ENCODE assay signal across 8 cellular contexts in the genomic region with DNA sequence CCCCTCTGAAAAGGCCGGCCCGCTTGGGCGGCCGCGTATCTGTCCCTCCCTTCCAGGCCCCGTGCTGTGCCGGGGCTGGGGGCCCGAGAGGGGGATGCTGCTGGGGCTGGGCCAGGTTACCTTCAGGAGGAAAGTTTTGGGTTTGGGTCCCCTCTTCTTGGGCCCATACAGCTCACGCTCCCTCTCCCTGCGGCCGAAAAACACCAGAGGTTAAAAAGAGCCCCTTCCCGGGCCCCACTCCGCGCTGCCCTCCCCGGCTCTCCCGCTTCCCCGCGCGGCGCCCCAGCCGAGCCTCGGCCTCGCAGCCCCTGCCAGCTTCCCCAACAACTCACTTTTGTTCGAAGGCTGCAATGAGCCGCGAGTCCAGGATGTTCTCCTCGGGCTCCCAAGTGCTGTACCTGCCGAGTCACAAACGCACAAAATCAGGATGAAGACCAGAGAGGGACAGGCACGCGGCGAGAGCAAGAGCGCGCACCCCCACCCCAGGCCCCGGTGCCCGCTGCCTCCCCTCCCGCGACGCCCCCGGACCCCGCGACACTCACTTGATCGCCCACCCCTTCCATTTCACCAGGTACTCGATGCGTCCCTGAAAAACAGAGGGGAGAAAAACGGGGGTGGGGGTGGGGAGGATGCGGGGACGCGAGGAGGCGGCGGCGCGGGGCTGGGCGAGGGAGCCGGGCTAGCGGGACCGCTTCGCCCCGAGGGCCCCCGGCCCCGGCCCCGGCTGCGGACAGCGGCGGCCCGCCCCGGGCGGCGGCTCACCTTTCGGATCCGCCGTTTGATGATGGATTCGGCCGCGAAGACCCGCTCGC. TPM values are rescaled to one million over a fixed set of nuclear protein-coding genes. Genes with fewer than 3 reads are reported as not detected.
DNase-seq lines count a peak whose midpoint lies in the region; ATAC-seq and TF ChIP-seq lines count a peak whose summit lies in the region.

No MANE protein-coding gene starts in this region.

- H3K4me1 ChIP-seq in endodermal cell (ENCODE audit: control insufficient read depth, insufficient read depth, low read length) (peaks cover 6% of the 10 kb centered on the region), mucosa of rectum (ENCODE audit: control insufficient read depth in 2 of 2, insufficient read depth in 2 of 2, low read length in 2 of 2) (peaks cover 19 to 26% of the 10 kb centered on the region in 2 donors), upper lobe of left lung (peaks cover 29 to 35% (median 33%) of the 10 kb centered on the region in 4 donors)

- WGBS in endodermal cell (ENCODE audit: insufficient coverage in 1 of 2, insufficient read length in 1 of 2), 2 experiments, result 0 to 1% methylated on average over 1 to 72 of the region's 77 CpGs
- WGBS in upper lobe of left lung, 2 donors, result 1 to 2% methylated on average over 19 to 41 of the region's 77 CpGs

- ATAC-seq in HG02973 (IDR thresholded peaks at IDR 0.05; ENCODE audit: unreplicated experiment) (peak; percentile 17), WTC11 (peak; percentile 3; the same call in 1 of the 2 replicates), upper lobe of left lung (ENCODE audit: low FRiP score in 2 of 2) (peak in 1 of 2 donors; percentile 0)

- no peak for TF ChIP-seq EP300 in upper lobe of left lung (IDR thresholded peaks at IDR 0.05)

- POLR2A ChIA-PET in WTC11 (lab: Charles Lee), result interaction anchor here (0.5 to 1.0 kb wide), 2 partner anchors 68 to 281 kb away, joined by 3 read pairs; partner anchors contain the start of gene CBX7

- TF ChIP-seq POLR2A in upper lobe of left lung (IDR thresholded peaks at IDR 0.05), result peak in 2 of 4 donors; percentile 23 to 60

- in situ Hi-C loops in GM13977 (cut with MboI; ENCODE audit: low pct_unique_long_range_greater_than_20kb, low sequenced_read_pairs, unreplicated experiment), result no loop called here

- H3K9me3 ChIP-seq in endodermal cell (ENCODE audit: control insufficient read depth, low read length) (no peaks in the 10 kb centered on the region), mucosa of rectum (ENCODE audit: control insufficient read depth in 2 of 2, low read length in 2 of 2) (no peaks in the 10 kb centered on the region), upper lobe of left lung (no peaks in the 10 kb centered on the region)

- H3K9me3 Mint-ChIP-seq in WTC11, result no peaks in the 10 kb centered on the region
- no peaks in the 10 kb centered on the region for H3K9me3 Mint-ChIP-seq in endodermal cell

- peaks cover 23% of the 10 kb centered on the region for H3K36me3 ChIP-seq in endodermal cell (ENCODE audit: control insufficient read depth, insufficient read depth, low read length)
- no peaks in the 10 kb centered on the region for H3K36me3 ChIP-seq in mucosa of rectum (ENCODE audit: control insufficient read depth in 2 of 2, insufficient read depth in 2 of 2, low read length in 2 of 2)
- H3K36me3 ChIP-seq in upper lobe of left lung, result peaks cover 3 to 29% (median 10%) of the 10 kb centered on the region in 4 donors

- peak overlapping the region; percentile 82 for H3K4me3 ChIP-seq in endodermal cell (ENCODE audit: low read length)
- H3K4me3 ChIP-seq in mucosa of rectum (ENCODE audit: low read length in 2 of 2), result peak overlapping the region; percentile 69 to 72
- H3K4me3 ChIP-seq in upper lobe of left lung, result peak overlapping the region; percentile 75 to 95 (median 80)

- TF ChIP-seq CTCF in GM13977 (IDR thresholded peaks at IDR 0.05; ENCODE audit: extremely low read depth, insufficient read depth, missing control alignments) (no peak), WTC11 (IDR thresholded peaks at IDR 0.05) (no peak), endodermal cell (conservative IDR thresholded peaks at IDR 0.05) (no peak), upper lobe of left lung (IDR thresholded peaks at IDR 0.05) (no peak)

- H3K4me1 Mint-ChIP-seq in WTC11 (peaks cover 46% of the 10 kb centered on the region), endodermal cell (peaks cover 16% of the 10 kb centered on the region)

- H3K4me3 Mint-ChIP-seq in WTC11 (peak overlapping the region; percentile 86), endodermal cell (peak overlapping the region; percentile 86)

- H3K27ac ChIP-seq in endodermal cell (ENCODE audit: low read depth, low read length), result no peak overlapping the region
- H3K27ac ChIP-seq in mucosa of rectum (ENCODE audit: low read depth in 2 of 2, low read length in 2 of 2), result peak overlapping the region; percentile 60 to 71
- peak overlapping the region; percentile 88 to 99 (median 95) for H3K27ac ChIP-seq in upper lobe of left lung

- CTCF ChIA-PET in WTC11 (lab: Charles Lee), result interaction anchor here (0.6 to 5.4 kb wide), 16 partner anchors 12 to 278 kb away, joined by 3 to 67 read pairs (median 10); partner anchors contain the start of gene NPTXR

- peaks cover 13% of the 10 kb centered on the region; the same call in 1 of the 2 replicates for H3K36me3 Mint-ChIP-seq in WTC11
- H3K36me3 Mint-ChIP-seq in endodermal cell (ENCODE audit: low read depth), result no peaks in the 10 kb centered on the region

- H3K9ac ChIP-seq in endodermal cell (ENCODE audit: extremely low read depth, low read length, poor library complexity, severe bottlenecking) (peak overlapping the region; percentile 23), mucosa of rectum (ENCODE audit: low read depth in 1 of 2, low read length in 2 of 2) (peak overlapping the region; percentile 45 to 52)

- DNase-seq in GM13977 (ENCODE audit: low spot score), result peak; percentile 56
- no peak for DNase-seq in WTC11 (ENCODE audit: low spot score)
- DNase-seq in endodermal cell, result peak; percentile 74
- DNase-seq in upper lobe of left lung, result peak in 1 of 2 donors; percentile 88
- no peak for DNase-seq in NCI-H510A treated with DMSO at 0.1 percent for 48 hours (lab: John Stamatoyannopoulos, UW)
- DNase-seq in COLO829 (ENCODE audit: low spot score), result no peak

- peaks cover 6% of the 10 kb centered on the region for H3K27me3 ChIP-seq in endodermal cell (ENCODE audit: control insufficient read depth, insufficient read depth, low read length, poor library complexity, severe bottlenecking)
- H3K27me3 ChIP-seq in mucosa of rectum (ENCODE audit: control insufficient read depth in 2 of 2, insufficient read depth in 2 of 2, low read length in 2 of 2), result peaks cover 10 to 28% of the 10 kb centered on the region in 2 donors
- H3K27me3 ChIP-seq in upper lobe of left lung, result no peaks in the 10 kb centered on the region

- H3K27ac Mint-ChIP-seq in WTC11 (no peak overlapping the region), endodermal cell (no peak overlapping the region)

- peaks cover 7% of the 10 kb centered on the region for H3K27me3 Mint-ChIP-seq in WTC11 (ENCODE audit: low read depth)
- H3K27me3 Mint-ChIP-seq in endodermal cell (ENCODE audit: insufficient read depth), result peaks cover 48% of the 10 kb centered on the region

TF ChIP-seq in WTC11, 78 proteins besides CTCF, POLR2A, EP300 and RAD21 (continues in another document):
- TF ChIP-seq PRRX2 (CRISPR knock-in tag; IDR thresholded peaks at IDR 0.05) (no peak), RORB (CRISPR knock-in tag; IDR thresholded peaks at IDR 0.05) (no peak), ATF1 (CRISPR knock-in tag; IDR thresholded peaks at IDR 0.05) (no peak), E2F4 (CRISPR knock-in tag; IDR thresholded peaks at IDR 0.05; ENCODE audit: borderline replicate concordance, low read depth) (no peak)
- TF ChIP-seq, protein P1, sequence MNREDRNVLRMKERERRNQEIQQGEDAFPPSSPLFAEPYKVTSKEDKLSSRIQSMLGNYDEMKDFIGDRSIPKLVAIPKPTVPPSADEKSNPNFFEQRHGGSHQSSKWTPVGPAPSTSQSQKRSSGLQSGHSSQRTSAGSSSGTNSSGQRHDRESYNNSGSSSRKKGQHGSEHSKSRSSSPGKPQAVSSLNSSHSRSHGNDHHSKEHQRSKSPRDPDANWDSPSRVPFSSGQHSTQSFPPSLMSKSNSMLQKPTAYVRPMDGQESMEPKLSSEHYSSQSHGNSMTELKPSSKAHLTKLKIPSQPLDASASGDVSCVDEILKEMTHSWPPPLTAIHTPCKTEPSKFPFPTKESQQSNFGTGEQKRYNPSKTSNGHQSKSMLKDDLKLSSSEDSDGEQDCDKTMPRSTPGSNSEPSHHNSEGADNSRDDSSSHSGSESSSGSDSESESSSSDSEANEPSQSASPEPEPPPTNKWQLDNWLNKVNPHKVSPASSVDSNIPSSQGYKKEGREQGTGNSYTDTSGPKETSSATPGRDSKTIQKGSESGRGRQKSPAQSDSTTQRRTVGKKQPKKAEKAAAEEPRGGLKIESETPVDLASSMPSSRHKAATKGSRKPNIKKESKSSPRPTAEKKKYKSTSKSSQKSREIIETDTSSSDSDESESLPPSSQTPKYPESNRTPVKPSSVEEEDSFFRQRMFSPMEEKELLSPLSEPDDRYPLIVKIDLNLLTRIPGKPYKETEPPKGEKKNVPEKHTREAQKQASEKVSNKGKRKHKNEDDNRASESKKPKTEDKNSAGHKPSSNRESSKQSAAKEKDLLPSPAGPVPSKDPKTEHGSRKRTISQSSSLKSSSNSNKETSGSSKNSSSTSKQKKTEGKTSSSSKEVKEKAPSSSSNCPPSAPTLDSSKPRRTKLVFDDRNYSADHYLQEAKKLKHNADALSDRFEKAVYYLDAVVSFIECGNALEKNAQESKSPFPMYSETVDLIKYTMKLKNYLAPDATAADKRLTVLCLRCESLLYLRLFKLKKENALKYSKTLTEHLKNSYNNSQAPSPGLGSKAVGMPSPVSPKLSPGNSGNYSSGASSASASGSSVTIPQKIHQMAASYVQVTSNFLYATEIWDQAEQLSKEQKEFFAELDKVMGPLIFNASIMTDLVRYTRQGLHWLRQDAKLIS (CRISPR knock-in tag; IDR thresholded peaks at IDR 0.05; ENCODE audit: borderline replicate concordance), result no peak

RNA-seq across cellular contexts. Expression of gene CBX6, which starts 0.5 kb away (rescaled TPM):
- total RNA-seq in WTC11 (2021) (21.5 to 27.0 TPM (median 23.8 TPM) in 3 replicates), endodermal cell (10 to 100 TPM; 12.8 to 28.2 TPM), upper lobe of left lung (10 to 100 TPM; 30.4 to 74.9 (median 45.4) TPM)
- polyA plus RNA-seq in endodermal cell (2013, experiment 1 of 2), result 18.6 TPM
- polyA plus RNA-seq in endodermal cell (2013, experiment 2 of 2), result 18.3 TPM

RNA-seq across cellular contexts. Expression of gene NPTXR, which starts 27.7 kb away (rescaled TPM):
- 10.4 to 11.2 TPM (median 10.6 TPM) in 3 replicates for total RNA-seq in WTC11 (2021)
- total RNA-seq in endodermal cell, result 1 to 10 TPM; 2.1 to 2.5 TPM
- polyA plus RNA-seq in endodermal cell (2013, experiment 1 of 2), result 3.2 TPM
- 2.6 TPM for polyA plus RNA-seq in endodermal cell (2013, experiment 2 of 2)
- total RNA-seq in upper lobe of left lung, result 1 to 10 TPM in 5 of 6 donors, not detected in 1; 1.4 to 6.6 (median 3.0) TPM

Comparison
In these comparisons a context has a peak if more than half of its experiments do, and no peak if none do; other contexts are left out.
1. DNase-seq: peak in GM13977 (single experiment) and endodermal cell (single experiment); none in WTC11 (single experiment), NCI-H510A treated with DMSO at 0.1 percent for 48 hours (single experiment) and COLO829 (single experiment).
2. Peak in every context shown above with its lines, with median percentiles within 50 percentile points of each other: H3K4me3 ChIP-seq.